In genomic region chr9:30362368-30362767, GRCh38 we compare ENCODE assay signal across 23 cellular contexts.
"Had no signal": no experiment of that assay in that cellular context is flagged by ENCODE, and none has a peak within 500 bp of the region (broad histone marks: within the 10 kb centered on the region; RNA-seq: fewer than 3 reads in every experiment).

No MANE protein-coding gene starts in this region.

- H3K79me2 ChIP-seq: hepatocyte had no signal

- H3K27ac ChIP-seq: coronary artery, dorsolateral prefrontal cortex, esophagus muscularis mucosa, foreskin keratinocyte, gastroesophageal sphincter, heart left ventricle, hepatocyte, left lung, lower lobe of right lung had no signal

- FAIRE-seq: colon, endothelial cell of umbilical vein, frontal cortex had no signal

- H3K9me3 ChIP-seq: esophagus muscularis mucosa, gastroesophageal sphincter, heart left ventricle, left lung, lower lobe of right lung had no signal

- H3K36me3 ChIP-seq: esophagus muscularis mucosa, gastroesophageal sphincter, heart left ventricle, left lung, lower lobe of right lung had no signal

- H3K4me2 ChIP-seq: hepatocyte had no signal

- H3K27me3 ChIP-seq: dorsolateral prefrontal cortex, esophagus muscularis mucosa, foreskin keratinocyte, gastroesophageal sphincter, heart left ventricle, hepatocyte, left lung had no signal

- DNase-seq: dermis blood vessel endothelial cell; dorsolateral prefrontal cortex; effector CD4-positive, alpha-beta T cell; effector memory CD4-positive, alpha-beta T cell; foreskin keratinocyte; heart left ventricle; hypothalamus; immature natural killer cell; islet precursor cell; left cardiac atrium; left lung; left ventricle myocardium superior; lower lobe of right lung; mesenchymal stem cell; midbrain; naive thymus-derived CD4-positive, alpha-beta T cell had no signal

- ATAC-seq: foreskin keratinocyte; gastroesophageal sphincter; heart left ventricle; left cardiac atrium; left lung; left ventricle myocardium superior; lower lobe of right lung; naive thymus-derived CD4-positive, alpha-beta T cell had no signal

- H3K4me3 ChIP-seq: coronary artery, dorsolateral prefrontal cortex, esophagus muscularis mucosa, gastroesophageal sphincter, heart left ventricle, hepatocyte, left lung, lower lobe of right lung had no signal

- H2AFZ ChIP-seq: hepatocyte had no signal

- H3K4me1 ChIP-seq: esophagus muscularis mucosa, foreskin keratinocyte, gastroesophageal sphincter, heart left ventricle, left lung, lower lobe of right lung had no signal
